ENCODE assay signal across 1 cellular context in genomic region chr19:15532779-15533521, GRCh38.
TF ChIP-seq lines count a peak whose summit lies in the region.

No MANE protein-coding gene starts in this region.

TF ChIP-seq in K562, 482 proteins besides CTCF, POLR2A, EP300 and RAD21 (continued from another document):
- TF ChIP-seq HDAC1 (IDR thresholded peaks at IDR 0.05) (no peak), ZBTB43 (CRISPR knock-in tag; IDR thresholded peaks at IDR 0.05) (no peak), GTF2A2 (tag; IDR thresholded peaks at IDR 0.05) (no peak), IRF9 (tag; IDR thresholded peaks at IDR 0.05) (no peak), ZNF407 (IDR thresholded peaks at IDR 0.05; ENCODE audit: low read depth) (no peak), PRMT5 (CRISPR knock-in tag; IDR thresholded peaks at IDR 0.05) (no peak), SRSF1 (IDR thresholded peaks at IDR 0.05; ENCODE audit: low read depth, low read length) (no peak), ZKSCAN8 (CRISPR knock-in tag; IDR thresholded peaks at IDR 0.05) (no peak), HIVEP1 (CRISPR knock-in tag; IDR thresholded peaks at IDR 0.05) (no peak), PML (IDR thresholded peaks at IDR 0.05; ENCODE audit: low read length) (no peak)
